9 cellular contexts compared by ENCODE assay signal in genomic region chr5:124746252-124746915, GRCh38. TPM values are rescaled to one million over a fixed set of nuclear protein-coding genes. Genes with fewer than 3 reads are reported as not detected.
DNase-seq lines count a peak whose midpoint lies in the region; ATAC-seq and TF ChIP-seq lines count a peak whose summit lies in the region.
"Had no signal": no experiment of that assay in that cellular context is flagged by ENCODE, and none has a peak within 500 bp of the region (broad histone marks: within the 10 kb centered on the region; RNA-seq: fewer than 3 reads in every experiment).

Gene ZNF608 (minus strand): TSS chr5:124746639. CDS start chr5:124744989, 1,650 bp downstream.

- H3K9me3 ChIP-seq in NT2/D1 (ENCODE audit: insufficient read depth, low read length) (peaks cover 11% of the 10 kb centered on the region; the same call in 1 of the 2 replicates), liver (ENCODE audit: control insufficient read depth in 4 of 4, low read length in 3 of 4) (no peaks in the 10 kb centered on the region), suprapubic skin (no peaks in the 10 kb centered on the region)

- WGBS in liver: 1% methylated on average over 14 of the region's 14 CpGs
- 3% methylated on average over 14 of the region's 14 CpGs for WGBS in suprapubic skin

- no peak for TF ChIP-seq POLR2A in suprapubic skin (IDR thresholded peaks at IDR 0.05)

- no peaks in the 10 kb centered on the region for H3K36me3 Mint-ChIP-seq in T-helper 1 cell treated with Interleukin-12 subunit alpha and Interleukin-12 subunit beta and Interleukin-4 antibody, amounts not matched to agents 30 μg/mL and 1 μg/mL, for 36 hours (ENCODE audit: low read depth)
- H3K36me3 Mint-ChIP-seq in activated CD8-positive, alpha-beta memory T cell treated with anti-CD3 and anti-CD28 coated beads, Interleukin-2, amount 10 ng/mL, durations not matched to agents 7 days and 5 days: no peaks in the 10 kb centered on the region

- TF ChIP-seq CTCF in liver (IDR thresholded peaks at IDR 0.05; ENCODE audit: low read depth, low read length, missing input control) (no peak), suprapubic skin (IDR thresholded peaks at IDR 0.05) (peak in 1 of 2 donors; percentile 20)

- DNase-seq in T-helper 1 cell (no peak), NT2/D1 (ENCODE audit: low read depth, low spot score) (no peak), cerebellum (ENCODE audit: low spot score) (peak; percentile 35), suprapubic skin (ENCODE audit: low spot score in 2 of 2) (no peak)
- DNase-seq in activated CD8-positive, alpha-beta memory T cell treated with anti-CD3 and anti-CD28 coated beads, Interleukin-2, amount 10 ng/mL, durations not matched to agents 7 days and 5 days: no peak

- no peak within 1 kb of the TSS for H3K27ac Mint-ChIP-seq in T-helper 1 cell treated with Interleukin-12 subunit alpha and Interleukin-12 subunit beta and Interleukin-4 antibody, amounts not matched to agents 30 μg/mL and 1 μg/mL, for 36 hours
- no peak within 1 kb of the TSS for H3K27ac Mint-ChIP-seq in activated CD8-positive, alpha-beta memory T cell treated with anti-CD3 and anti-CD28 coated beads, Interleukin-2, amount 10 ng/mL, durations not matched to agents 7 days and 5 days
- H3K27ac Mint-ChIP-seq: nephron had no signal

- H3K27ac ChIP-seq in liver (ENCODE audit: low read depth in 1 of 2, low read length in 2 of 2): peak within 1 kb of the TSS; percentile 94 to 96
- H3K27ac ChIP-seq in suprapubic skin: peak within 1 kb of the TSS; percentile 88

- peaks cover 9% of the 10 kb centered on the region for H3K4me1 Mint-ChIP-seq in T-helper 1 cell treated with Interleukin-12 subunit alpha and Interleukin-12 subunit beta and Interleukin-4 antibody, amounts not matched to agents 30 μg/mL and 1 μg/mL, for 36 hours (ENCODE audit: low read depth)
- no peaks in the 10 kb centered on the region for H3K4me1 Mint-ChIP-seq in activated CD8-positive, alpha-beta memory T cell treated with anti-CD3 and anti-CD28 coated beads, Interleukin-2, amount 10 ng/mL, durations not matched to agents 7 days and 5 days

- H3K4me3 Mint-ChIP-seq in T-helper 1 cell treated with Interleukin-12 subunit alpha and Interleukin-12 subunit beta and Interleukin-4 antibody, amounts not matched to agents 30 μg/mL and 1 μg/mL, for 36 hours: peak within 1 kb of the TSS; percentile 46
- H3K4me3 Mint-ChIP-seq in activated CD8-positive, alpha-beta memory T cell treated with anti-CD3 and anti-CD28 coated beads, Interleukin-2, amount 10 ng/mL, durations not matched to agents 7 days and 5 days: no peak within 1 kb of the TSS
- H3K4me3 Mint-ChIP-seq: nephron had no signal

- CTCF ChIA-PET in activated CD8-positive, alpha-beta memory T cell treated with anti-CD3 and anti-CD28 coated beads, Interleukin-2, amount 10 ng/mL, durations not matched to agents 7 days and 5 days (lab: Charles Lee): no interaction called here

- no peaks in the 10 kb centered on the region for H3K4me1 ChIP-seq in NT2/D1 (ENCODE audit: insufficient read depth, insufficient read length)
- H3K4me1 ChIP-seq in liver (ENCODE audit: control insufficient read depth in 4 of 4, insufficient read depth in 4 of 4, low read length in 3 of 4): peaks cover 0 to 52% (median 28%) of the 10 kb centered on the region in 4 donors
- H3K4me1 ChIP-seq in suprapubic skin: peaks cover 50% of the 10 kb centered on the region

- no peak for ATAC-seq in activated CD8-positive, alpha-beta memory T cell treated with anti-CD3 and anti-CD28 coated beads, Interleukin-2, amount 10 ng/mL, durations not matched to agents 7 days and 5 days
- no peak for ATAC-seq in GM18907 (IDR thresholded peaks at IDR 0.05; ENCODE audit: unreplicated experiment)

- peak; percentile 46 to 61 for TF ChIP-seq RAD21 in liver (IDR thresholded peaks at IDR 0.05)

- H3K4me3 ChIP-seq in NT2/D1 (ENCODE audit: insufficient read length, low read depth): peak within 1 kb of the TSS; percentile 62
- peak within 1 kb of the TSS; percentile 67 to 88 (median 79) for H3K4me3 ChIP-seq in liver (ENCODE audit: low read depth in 1 of 3, low read length in 3 of 3)
- H3K4me3 ChIP-seq in suprapubic skin: peak within 1 kb of the TSS; percentile 53

- H3K27me3 ChIP-seq in NT2/D1 (ENCODE audit: insufficient read depth, insufficient read length) (no peaks in the 10 kb centered on the region), liver (ENCODE audit: control insufficient read depth in 4 of 4, insufficient read depth in 4 of 4, low read length in 3 of 4) (no peaks in the 10 kb centered on the region), suprapubic skin (peaks cover 10% of the 10 kb centered on the region)

- TF ChIP-seq EP300 in suprapubic skin (IDR thresholded peaks at IDR 0.05): no peak

- H3K9me3 Mint-ChIP-seq in T-helper 1 cell treated with Interleukin-12 subunit alpha and Interleukin-12 subunit beta and Interleukin-4 antibody, amounts not matched to agents 30 μg/mL and 1 μg/mL, for 36 hours: no peaks in the 10 kb centered on the region
- peaks cover under 1% of the 10 kb centered on the region for H3K9me3 Mint-ChIP-seq in activated CD8-positive, alpha-beta memory T cell treated with anti-CD3 and anti-CD28 coated beads, Interleukin-2, amount 10 ng/mL, durations not matched to agents 7 days and 5 days (ENCODE audit: low read depth)
- H3K9me3 Mint-ChIP-seq: nephron had no signal

- peaks cover 7% of the 10 kb centered on the region for H3K27me3 Mint-ChIP-seq in T-helper 1 cell treated with Interleukin-12 subunit alpha and Interleukin-12 subunit beta and Interleukin-4 antibody, amounts not matched to agents 30 μg/mL and 1 μg/mL, for 36 hours (ENCODE audit: low read depth)
- peaks cover 49% of the 10 kb centered on the region for H3K27me3 Mint-ChIP-seq in activated CD8-positive, alpha-beta memory T cell treated with anti-CD3 and anti-CD28 coated beads, Interleukin-2, amount 10 ng/mL, durations not matched to agents 7 days and 5 days

- H3K36me3 ChIP-seq in NT2/D1 (ENCODE audit: insufficient read depth, insufficient read length, low read length) (peaks cover 11% of the 10 kb centered on the region), liver (ENCODE audit: control insufficient read depth in 4 of 4, insufficient read depth in 3 of 4, low read depth in 1 of 4, low read length in 3 of 4) (no peaks in the 10 kb centered on the region), suprapubic skin (no peaks in the 10 kb centered on the region)

- H3K9ac ChIP-seq in NT2/D1 (ENCODE audit: insufficient read length, low read depth) (peak within 1 kb of the TSS; percentile 88), liver (ENCODE audit: low read depth in 1 of 2, low read length in 2 of 2) (peak within 1 kb of the TSS; percentile 89 to 97)

TF ChIP-seq in liver, 16 proteins besides CTCF, POLR2A, EP300 and RAD21:
- TF ChIP-seq TAF1 (conservative IDR thresholded peaks at IDR 0.05): peak; percentile 23
- TF ChIP-seq ZBTB33 (IDR thresholded peaks at IDR 0.05): no peak
- peak; percentile 6 to 8 for TF ChIP-seq HNF4A (conservative IDR thresholded peaks at IDR 0.05)

RNA-seq across cellular contexts. Expression of gene ZNF608, which starts in this region (rescaled TPM):
- total RNA-seq in cerebellum (86.3 TPM), liver (1 to 10 TPM; 3.9 to 7.6 TPM), suprapubic skin (10 to 100 TPM in 2 of 4 donors, 1 to 10 TPM in 2; 3.9 to 11.9 (median 9.1) TPM)
- 1 to 10 TPM; 1.4 to 2.5 TPM for polyA plus RNA-seq in liver
- total RNA-seq in activated CD8-positive, alpha-beta memory T cell treated with anti-CD3 and anti-CD28 coated beads, Interleukin-2, amount 10 ng/mL, durations not matched to agents 7 days and 5 days: not detected

Comparison
In these comparisons a context has a peak if more than half of its experiments do, and no peak if none do; other contexts are left out.
1. RNA of gene ZNF608 (total RNA-seq): 86.3 TPM in cerebellum (single experiment), 3.9 to 11.9 TPM in suprapubic skin and 3.9 to 7.6 TPM in liver; not detected in activated CD8-positive, alpha-beta memory T cell treated with anti-CD3 and anti-CD28 coated beads, Interleukin-2, amount 10 ng/mL, durations not matched to agents 7 days and 5 days; every median in the first group is over 4 times any median in the second.
2. Peak in every context shown above with its lines, with median percentiles within 50 percentile points of each other: H3K4me3 ChIP-seq.